In the genomic region with DNA sequence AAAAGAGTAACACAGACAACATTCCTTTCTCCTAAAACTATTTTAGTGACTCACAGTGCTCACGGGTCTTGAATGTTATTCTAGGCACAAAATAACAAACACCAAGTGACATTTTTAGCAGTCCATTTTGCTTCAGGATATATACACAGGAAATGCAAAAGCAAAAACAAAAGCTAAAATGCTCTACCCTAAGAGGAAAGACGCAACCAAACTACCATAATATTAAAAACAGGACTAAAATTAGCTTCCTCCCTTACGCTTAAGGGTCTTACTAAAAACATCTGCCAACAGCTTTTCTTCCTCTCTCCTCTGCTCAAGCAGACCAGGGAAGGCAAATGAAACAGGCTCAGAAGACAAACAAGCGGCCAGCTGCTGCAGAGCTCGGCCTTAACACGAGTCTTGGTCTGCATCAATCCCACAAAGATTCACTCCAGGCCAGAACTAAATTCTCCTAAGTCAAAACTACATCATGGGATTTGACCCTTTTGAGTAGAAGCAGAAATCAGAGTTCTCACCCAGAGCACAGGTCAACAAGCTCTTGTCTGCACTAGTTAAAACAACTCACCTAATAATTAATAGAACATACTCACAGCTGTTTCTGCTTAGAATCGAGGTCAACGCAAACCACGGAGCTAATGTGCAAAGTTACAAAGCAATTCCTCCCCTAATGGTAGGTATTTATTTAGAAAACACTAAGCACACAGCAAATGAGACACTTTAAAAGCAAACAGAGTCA, we compare ENCODE assay signal across 1 cellular context.
TF ChIP-seq lines count a peak whose summit lies in the region.

No MANE protein-coding gene starts in this region.

TF ChIP-seq in GM12878, 131 proteins besides CTCF, POLR2A, EP300 and RAD21 (continued from another document):
- no peak for TF ChIP-seq FOXK2 (IDR thresholded peaks at IDR 0.05)
- no peak for TF ChIP-seq SMAD1 (IDR thresholded peaks at IDR 0.05; ENCODE audit: low read depth, partially characterized antibody)
